In the genomic region with DNA sequence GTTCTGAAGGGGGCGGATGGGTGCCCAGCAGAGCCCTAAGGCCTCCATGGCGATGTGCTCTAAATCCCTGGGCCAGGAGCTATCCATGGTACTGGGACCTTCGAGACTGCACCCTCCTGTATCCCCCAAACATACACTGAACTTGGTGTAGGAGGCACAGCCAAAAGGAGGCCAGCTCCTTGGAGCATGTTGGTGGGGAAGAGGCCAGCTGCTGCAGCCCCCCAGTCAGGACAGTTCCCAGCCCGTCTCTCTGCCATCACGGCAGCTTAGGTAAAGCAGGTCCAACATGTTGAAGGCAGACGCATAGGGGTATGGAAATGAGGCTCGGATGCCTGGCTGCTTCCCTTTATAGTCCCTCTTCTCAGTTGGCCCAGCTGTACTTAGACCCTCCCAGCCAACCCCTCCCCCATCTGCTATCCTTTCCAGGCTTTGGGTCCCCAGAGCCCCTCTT, we compare ENCODE assay signal across 9 cellular contexts. TPM values are rescaled to one million over a fixed set of nuclear protein-coding genes. Genes with fewer than 3 reads are reported as not detected.
DNase-seq lines count a peak whose midpoint lies in the region; ATAC-seq and TF ChIP-seq lines count a peak whose summit lies in the region.
"Had no signal": no experiment of that assay in that cellular context is flagged by ENCODE, and none has a peak within 500 bp of the region (broad histone marks: within the 10 kb centered on the region; RNA-seq: fewer than 3 reads in every experiment).

No MANE protein-coding gene starts in this region.

- peaks cover 49% of the 10 kb centered on the region for H3K27me3 Mint-ChIP-seq in activated CD4-positive, alpha-beta T cell treated with anti-CD3 and anti-CD28 coated beads, Interleukin-2, amount 10 ng/mL, durations not matched to agents 7 days and 5 days

- peak; percentile 38 for DNase-seq in activated CD4-positive, alpha-beta T cell treated with anti-CD3 and anti-CD28 coated beads, Interleukin-2, amount 10 ng/mL, durations not matched to agents 7 days and 5 days
- no peak for DNase-seq in activated CD4-positive, alpha-beta T cell treated with anti-CD3 and anti-CD28 coated beads for 4 hours
- peak; percentile 44 for DNase-seq in RKO (ENCODE audit: low spot score)
- peak; percentile 62 to 65 for DNase-seq in erythroblast (lab: John Stamatoyannopoulos, UW)
- no peak for DNase-seq in sciatic nerve (ENCODE audit: low spot score)
- no peak for DNase-seq in occipital lobe (lab: John Stamatoyannopoulos, UW)
- DNase-seq in SHP77 (lab: John Stamatoyannopoulos, UW) = no peak

- no peak overlapping the region for H3K4me3 Mint-ChIP-seq in activated CD4-positive, alpha-beta T cell treated with anti-CD3 and anti-CD28 coated beads, Interleukin-2, amount 10 ng/mL, durations not matched to agents 7 days and 5 days

- H3K36me3 Mint-ChIP-seq in activated CD4-positive, alpha-beta T cell treated with anti-CD3 and anti-CD28 coated beads, Interleukin-2, amount 10 ng/mL, durations not matched to agents 7 days and 5 days (ENCODE audit: low read depth) = no peaks in the 10 kb centered on the region

- peaks cover 1% of the 10 kb centered on the region for H3K4me1 Mint-ChIP-seq in activated CD4-positive, alpha-beta T cell treated with anti-CD3 and anti-CD28 coated beads, Interleukin-2, amount 10 ng/mL, durations not matched to agents 7 days and 5 days

- H3K27ac Mint-ChIP-seq in activated CD4-positive, alpha-beta T cell treated with anti-CD3 and anti-CD28 coated beads, Interleukin-2, amount 10 ng/mL, durations not matched to agents 7 days and 5 days = no peak overlapping the region

- intact Hi-C loops in sciatic nerve (cut with DNase I) = no loop called here

- POLR2A ChIA-PET in activated CD4-positive, alpha-beta T cell treated with anti-CD3 and anti-CD28 coated beads, Interleukin-2, amount 10 ng/mL, durations not matched to agents 7 days and 5 days (lab: Charles Lee) = no interaction called here

- TF ChIP-seq POLR2A in erythroblast (IDR thresholded peaks at IDR 0.05; ENCODE audit: low read length) = no peak

- ATAC-seq in sciatic nerve (peak; percentile 60), HG03432 (IDR thresholded peaks at IDR 0.05; ENCODE audit: unreplicated experiment) (no peak)

- CTCF ChIA-PET in activated CD4-positive, alpha-beta T cell treated with anti-CD3 and anti-CD28 coated beads, Interleukin-2, amount 10 ng/mL, durations not matched to agents 7 days and 5 days (lab: Charles Lee) = interaction anchor here (1.1 to 2.9 kb wide), 5 partner anchors 11 to 41 kb away, joined by 3 to 8 read pairs (median 6); no protein-coding TSS in a partner anchor

- no peaks in the 10 kb centered on the region for H3K9me3 Mint-ChIP-seq in activated CD4-positive, alpha-beta T cell treated with anti-CD3 and anti-CD28 coated beads, Interleukin-2, amount 10 ng/mL, durations not matched to agents 7 days and 5 days

RNA-seq across cellular contexts. Expression of gene CAMKV, which starts 1.8 kb away (rescaled TPM):
- total RNA-seq in activated CD4-positive, alpha-beta T cell treated with anti-CD3 and anti-CD28 coated beads, Interleukin-2, amount 10 ng/mL, durations not matched to agents 7 days and 5 days = not detected
- total RNA-seq in sciatic nerve (not detected), occipital lobe (188 TPM)
- total RNA-seq: skeletal muscle tissue had no signal

RNA-seq across cellular contexts. Expression of gene TRAIP, which starts 11.5 kb away (rescaled TPM):
- total RNA-seq in activated CD4-positive, alpha-beta T cell treated with anti-CD3 and anti-CD28 coated beads, Interleukin-2, amount 10 ng/mL, durations not matched to agents 7 days and 5 days = 10 to 100 TPM; 30.9 to 31.0 TPM
- total RNA-seq in sciatic nerve (4.2 TPM), occipital lobe (2.2 TPM)

RNA-seq across cellular contexts. Expression of gene MST1R, which starts 35.8 kb away (rescaled TPM):
- total RNA-seq in activated CD4-positive, alpha-beta T cell treated with anti-CD3 and anti-CD28 coated beads, Interleukin-2, amount 10 ng/mL, durations not matched to agents 7 days and 5 days = 1 to 10 TPM; 4.1 to 5.2 TPM
- total RNA-seq in sciatic nerve (2.7 TPM), occipital lobe (0.31 TPM)

RNA-seq across cellular contexts. Expression of gene UBA7, which starts 54.1 kb away (rescaled TPM):
- 100 to 1,000 TPM; 249 to 256 TPM for total RNA-seq in activated CD4-positive, alpha-beta T cell treated with anti-CD3 and anti-CD28 coated beads, Interleukin-2, amount 10 ng/mL, durations not matched to agents 7 days and 5 days
- total RNA-seq in sciatic nerve (73.9 TPM), occipital lobe (3.4 TPM)

Comparison
In these comparisons a context has a peak if more than half of its experiments do, and no peak if none do; other contexts are left out.
1. DNase-seq: peak in activated CD4-positive, alpha-beta T cell treated with anti-CD3 and anti-CD28 coated beads, Interleukin-2, amount 10 ng/mL, durations not matched to agents 7 days and 5 days (single experiment), RKO (single experiment) and erythroblast (2 of 2); none in activated CD4-positive, alpha-beta T cell treated with anti-CD3 and anti-CD28 coated beads for 4 hours (0 of 2), sciatic nerve (single experiment), occipital lobe (single experiment) and SHP77 (0 of 2).
2. RNA of gene CAMKV, which starts 1.8 kb away (total RNA-seq): 188 TPM in occipital lobe (single experiment); not detected in activated CD4-positive, alpha-beta T cell treated with anti-CD3 and anti-CD28 coated beads, Interleukin-2, amount 10 ng/mL, durations not matched to agents 7 days and 5 days and not detected in sciatic nerve (single experiment); every median in the first group is over 100 times any median in the second.